In genomic region chr2:97870396-97870843, GRCh38 we compare ENCODE assay signal across 8 cellular contexts.
A peak's percentile ranks its signal among the peaks of the same experiment; 100 is the strongest.
DNase-seq lines count a peak whose midpoint lies in the region; ATAC-seq and TF ChIP-seq lines count a peak whose summit lies in the region.

No MANE protein-coding gene starts in this region.

- H3K27me3 Mint-ChIP-seq in type B pancreatic cell, result no peaks in the 10 kb centered on the region

- H2AFZ ChIP-seq in OCI-LY1 (ENCODE audit: low read length), result no peak overlapping the region

- no peaks in the 10 kb centered on the region; the same call in 1 of the 2 replicates for H4K20me1 ChIP-seq in OCI-LY1 (ENCODE audit: insufficient read depth, low read length)

- no peaks in the 10 kb centered on the region for H3K79me2 ChIP-seq in OCI-LY1 (ENCODE audit: insufficient read depth, low read length)

- peaks cover 26% of the 10 kb centered on the region for H3K9me3 Mint-ChIP-seq in type B pancreatic cell

- H3K4me3 ChIP-seq in OCI-LY1 (ENCODE audit: low read depth, low read length, poor library complexity, severe bottlenecking) (no peak overlapping the region), lower lobe of right lung (no peak overlapping the region)

- no peak for TF ChIP-seq CTCF in AG09319 (IDR thresholded peaks at IDR 0.05; ENCODE audit: low read depth, low read length)
- TF ChIP-seq CTCF in OCI-LY1 (IDR thresholded peaks at IDR 0.05; ENCODE audit: low read length), result peak; percentile 25; the same call in 1 of the 2 replicates
- no peak for TF ChIP-seq CTCF in lower lobe of right lung (IDR thresholded peaks at IDR 0.05)
- no peak for TF ChIP-seq CTCF in type B pancreatic cell (conservative IDR thresholded peaks at IDR 0.05)

- intact Hi-C loops in lower lobe of right lung (cut with DNase I), result no loop called here

- H3K9me3 ChIP-seq in OCI-LY1 (ENCODE audit: low read length) (no peaks in the 10 kb centered on the region), lower lobe of right lung (no peaks in the 10 kb centered on the region)

- no peaks in the 10 kb centered on the region for H3F3A ChIP-seq in OCI-LY1 (ENCODE audit: insufficient read depth, low read length)

- H3K4me1 Mint-ChIP-seq in type B pancreatic cell (ENCODE audit: unreplicated experiment), result peaks cover 30% of the 10 kb centered on the region

- DNase-seq in AG09319 (ENCODE audit: extremely low read depth, low read depth) (peak; percentile 83), astrocyte of the hippocampus (ENCODE audit: low read depth, low spot score) (peak; percentile 91), lower lobe of right lung (no peak), type B pancreatic cell (ENCODE audit: extremely low spot score, unreplicated experiment) (no peak), nucleus accumbens (lab: John Stamatoyannopoulos, UW) (no peak)

- H3K9me2 ChIP-seq in OCI-LY1 (ENCODE audit: low read depth, low read length), result no peaks in the 10 kb centered on the region

- peaks cover 16% of the 10 kb centered on the region for H3K4me1 ChIP-seq in OCI-LY1 (ENCODE audit: insufficient read depth, low read length, severe bottlenecking)
- peaks cover 27% of the 10 kb centered on the region for H3K4me1 ChIP-seq in lower lobe of right lung

- no peak overlapping the region for H3K4me2 ChIP-seq in OCI-LY1 (ENCODE audit: low read length)

- H3K27ac ChIP-seq in OCI-LY1 (ENCODE audit: low read depth, low read length, poor library complexity, severe bottlenecking) (no peak overlapping the region), lower lobe of right lung (peak overlapping the region; percentile 2)

- no peak overlapping the region for H3K9ac ChIP-seq in OCI-LY1 (ENCODE audit: low read length)

- H3K36me3 Mint-ChIP-seq in type B pancreatic cell, result peaks cover 22% of the 10 kb centered on the region

- peak; percentile 98 for ATAC-seq in GM18870 (IDR thresholded peaks at IDR 0.05; ENCODE audit: unreplicated experiment)
- ATAC-seq in HG03066 (IDR thresholded peaks at IDR 0.05; ENCODE audit: low read depth, unreplicated experiment), result peak; percentile 99
- peak; percentile 69 to 86 for ATAC-seq in lower lobe of right lung

- H3K36me3 ChIP-seq in OCI-LY1 (ENCODE audit: insufficient read depth, low read length) (peaks cover 10% of the 10 kb centered on the region; the same call in 1 of the 2 replicates), lower lobe of right lung (no peaks in the 10 kb centered on the region)

- peak overlapping the region; percentile 71 for H3K27ac Mint-ChIP-seq in type B pancreatic cell

- H3K27me3 ChIP-seq in OCI-LY1 (ENCODE audit: insufficient read depth, low read length), result no peaks in the 10 kb centered on the region
- H3K27me3 ChIP-seq in lower lobe of right lung (ENCODE audit: low read depth), result no peaks in the 10 kb centered on the region

- H3K4me3 Mint-ChIP-seq in type B pancreatic cell, result peak overlapping the region; percentile 51

Comparison
In these comparisons a context has a peak if more than half of its experiments do, and no peak if none do; other contexts are left out.
1. DNase-seq: peak in AG09319 (single experiment) and astrocyte of the hippocampus (single experiment); none in lower lobe of right lung (single experiment), type B pancreatic cell (single experiment) and nucleus accumbens (0 of 56).
2. Peak in every context shown above with its lines, with median percentiles within 50 percentile points of each other: ATAC-seq.